In the genomic region with DNA sequence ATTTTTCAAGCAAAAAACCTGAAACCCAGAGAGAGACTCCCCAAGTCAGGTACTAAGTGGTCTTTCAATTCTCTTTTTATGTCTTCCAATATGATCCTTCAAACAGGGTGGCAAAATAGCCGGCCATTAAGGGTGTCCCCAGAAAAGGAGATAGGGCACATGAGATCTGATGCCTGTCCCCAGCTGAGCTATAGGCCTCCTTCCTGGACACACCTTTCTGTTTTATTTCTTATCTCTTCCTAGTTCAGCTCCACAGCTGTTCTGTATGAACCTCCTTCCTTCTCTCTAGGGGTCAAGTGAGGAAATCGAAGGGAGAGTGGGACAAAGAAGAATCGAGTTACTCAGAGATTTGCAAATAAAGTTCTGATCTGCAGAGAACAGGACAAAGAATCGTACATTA, we compare ENCODE assay signal across 16 cellular contexts.
"Had no signal": no experiment of that assay in that cellular context is flagged by ENCODE, and none has a peak within 500 bp of the region (broad histone marks: within the 10 kb centered on the region; RNA-seq: fewer than 3 reads in every experiment).

No MANE protein-coding gene starts in this region.

- DNase-seq: central memory CD4-positive, alpha-beta T cell; cortex of kidney; dorsolateral prefrontal cortex; effector CD8-positive, alpha-beta T cell; gastrocnemius medialis; immature natural killer cell; naive thymus-derived CD8-positive, alpha-beta T cell; right cardiac atrium; stimulated activated CD4-positive, alpha-beta T cell treated with anti-CD3 and anti-CD28 coated beads, Interleukin-4, amount 100 ng/mL, for 1 hour; stimulated activated CD8-positive, alpha-beta memory T cell treated with anti-CD3 and anti-CD28 coated beads, Interleukin-4, amount 100 ng/mL, for 48 hours; stimulated activated naive CD8-positive, alpha-beta T cell treated with anti-CD3 and anti-CD28 coated beads, Interleukin-15, Interleukin-2, amounts not matched to agents 100 U/mL and 50 U/mL, for 24 hours had no signal

- H3K36me3 Mint-ChIP-seq: immature natural killer cell; naive thymus-derived CD8-positive, alpha-beta T cell; stimulated activated effector memory CD8-positive, alpha-beta T cell treated with anti-CD3 and anti-CD28 coated beads, Interleukin-12 subunit alpha, Interleukin-12 subunit beta, amount 100 ng/mL, for 72 hours had no signal

- H3K27me3 Mint-ChIP-seq: naive thymus-derived CD8-positive, alpha-beta T cell had no signal

- H3K27ac Mint-ChIP-seq: stimulated activated effector memory CD8-positive, alpha-beta T cell treated with anti-CD3 and anti-CD28 coated beads, Interleukin-12 subunit alpha, Interleukin-12 subunit beta, amount 100 ng/mL, for 72 hours had no signal

- H3K27me3 ChIP-seq: dorsolateral prefrontal cortex, gastrocnemius medialis, testis, tibial nerve had no signal

- H3K9me3 Mint-ChIP-seq: immature natural killer cell; naive thymus-derived CD8-positive, alpha-beta T cell; stimulated activated effector memory CD8-positive, alpha-beta T cell treated with anti-CD3 and anti-CD28 coated beads, Interleukin-12 subunit alpha, Interleukin-12 subunit beta, amount 100 ng/mL, for 72 hours had no signal

- H3K27ac ChIP-seq: dorsolateral prefrontal cortex, gastrocnemius medialis, tibial nerve had no signal

- H3K4me1 ChIP-seq: gastrocnemius medialis, testis, tibial nerve had no signal

- H3K4me3 Mint-ChIP-seq: immature natural killer cell; naive thymus-derived CD8-positive, alpha-beta T cell; stimulated activated effector memory CD8-positive, alpha-beta T cell treated with anti-CD3 and anti-CD28 coated beads, Interleukin-12 subunit alpha, Interleukin-12 subunit beta, amount 100 ng/mL, for 72 hours had no signal

- H3K36me3 ChIP-seq: gastrocnemius medialis, tibial nerve had no signal

- ATAC-seq: esophagus mucosa; gastrocnemius medialis; left cardiac atrium; naive thymus-derived CD8-positive, alpha-beta T cell; stimulated activated effector memory CD8-positive, alpha-beta T cell treated with anti-CD3 and anti-CD28 coated beads, Interleukin-12 subunit alpha, Interleukin-12 subunit beta, amount 100 ng/mL, for 72 hours; stimulated activated naive CD8-positive, alpha-beta T cell treated with anti-CD3 and anti-CD28 coated beads, Interleukin-15, Interleukin-2, amounts not matched to agents 100 U/mL and 50 U/mL, for 24 hours had no signal

- H3K9me3 ChIP-seq: gastrocnemius medialis, testis, tibial nerve had no signal

- H3K4me3 ChIP-seq: dorsolateral prefrontal cortex, gastrocnemius medialis, testis, tibial nerve had no signal
